ENCODE assay signal across 17 cellular contexts in the genomic region with DNA sequence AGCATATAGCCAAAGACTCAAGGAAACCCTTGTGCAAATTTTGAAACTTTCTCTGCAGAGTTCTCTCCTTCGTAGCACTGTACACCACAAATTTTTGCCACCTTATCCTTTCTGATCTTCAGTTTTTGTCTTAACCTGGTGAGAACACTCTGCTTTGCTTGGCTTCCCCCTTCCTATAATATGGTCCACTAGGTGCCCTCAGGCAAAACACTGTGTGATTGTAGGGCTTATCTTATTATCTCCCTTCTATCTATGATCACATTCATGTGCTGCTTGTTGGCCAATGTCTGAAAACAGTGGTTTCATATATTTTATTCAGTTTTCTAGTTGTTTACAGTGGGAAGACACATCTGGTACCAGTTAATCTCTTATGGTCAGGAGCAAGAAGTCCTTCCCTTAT.
DNase-seq lines count a peak whose midpoint lies in the region; ATAC-seq, FAIRE-seq and TF ChIP-seq lines count a peak whose summit lies in the region.
"Had no signal": no experiment of that assay in that cellular context is flagged by ENCODE, and none has a peak within 500 bp of the region (broad histone marks: within the 10 kb centered on the region; RNA-seq: fewer than 3 reads in every experiment).

No MANE protein-coding gene starts in this region.

- DNase-seq in EL (peak; percentile 11), NCI-H146 (lab: John Stamatoyannopoulos, UW) (peak; percentile 74), SJCRH30 (peak; percentile 4 to 32), mesothelial cell of epicardium (ENCODE audit: low spot score in 2 of 2, unreplicated experiment in 2 of 2) (no peak)
- no peak for DNase-seq in stimulated activated effector memory CD8-positive, alpha-beta T cell treated with anti-CD3 and anti-CD28 coated beads, Interleukin-12 subunit alpha, Interleukin-12 subunit beta, amount 100 ng/mL, for 72 hours (ENCODE audit: low spot score in 2 of 2)
- DNase-seq: AML-193; CD4-positive, alpha-beta T cell; DMS153; DMS79; GF-D8; H9 had no signal

- no peak overlapping the region for H3K4me3 Mint-ChIP-seq in stimulated activated effector memory CD8-positive, alpha-beta T cell treated with anti-CD3 and anti-CD28 coated beads, Interleukin-12 subunit alpha, Interleukin-12 subunit beta, amount 100 ng/mL, for 72 hours
- H3K4me3 Mint-ChIP-seq in mesothelial cell of epicardium: no peak overlapping the region
- H3K4me3 Mint-ChIP-seq: CD4-positive, alpha-beta T cell; H9 had no signal

- no peaks in the 10 kb centered on the region for H3K36me3 Mint-ChIP-seq in stimulated activated effector memory CD8-positive, alpha-beta T cell treated with anti-CD3 and anti-CD28 coated beads, Interleukin-12 subunit alpha, Interleukin-12 subunit beta, amount 100 ng/mL, for 72 hours
- peaks cover 2% of the 10 kb centered on the region for H3K36me3 Mint-ChIP-seq in mesothelial cell of epicardium

- no peak overlapping the region for H3K27ac Mint-ChIP-seq in stimulated activated effector memory CD8-positive, alpha-beta T cell treated with anti-CD3 and anti-CD28 coated beads, Interleukin-12 subunit alpha, Interleukin-12 subunit beta, amount 100 ng/mL, for 72 hours
- H3K27ac Mint-ChIP-seq in mesothelial cell of epicardium: no peak overlapping the region
- H3K27ac Mint-ChIP-seq: CD4-positive, alpha-beta T cell; H9 had no signal

- no peaks in the 10 kb centered on the region for H3K27me3 ChIP-seq in SJCRH30

- H3K4me1 ChIP-seq in SJCRH30: no peaks in the 10 kb centered on the region
- H3K4me1 ChIP-seq: A549 had no signal

- H3K36me3 ChIP-seq in SJCRH30: no peaks in the 10 kb centered on the region

- H3K9me3 ChIP-seq in SJCRH30 (replicated peaks): no peaks in the 10 kb centered on the region

- TF ChIP-seq CTCF in mesothelial cell of epicardium (IDR thresholded peaks at IDR 0.05; ENCODE audit: unreplicated experiment): no peak

- H3K27ac ChIP-seq in SJCRH30: no peak overlapping the region
- H3K27ac ChIP-seq: 22Rv1, A549, C4-2B had no signal

- peaks cover 7% of the 10 kb centered on the region for H3K27me3 Mint-ChIP-seq in mesothelial cell of epicardium (ENCODE audit: low read depth)

- H3K4me1 Mint-ChIP-seq in stimulated activated effector memory CD8-positive, alpha-beta T cell treated with anti-CD3 and anti-CD28 coated beads, Interleukin-12 subunit alpha, Interleukin-12 subunit beta, amount 100 ng/mL, for 72 hours: no peaks in the 10 kb centered on the region
- no peaks in the 10 kb centered on the region for H3K4me1 Mint-ChIP-seq in mesothelial cell of epicardium

- ATAC-seq in HG03432 (IDR thresholded peaks at IDR 0.05; ENCODE audit: unreplicated experiment): no peak
- no peak for ATAC-seq in stimulated activated effector memory CD8-positive, alpha-beta T cell treated with anti-CD3 and anti-CD28 coated beads, Interleukin-12 subunit alpha, Interleukin-12 subunit beta, amount 100 ng/mL, for 72 hours
- ATAC-seq: A549 had no signal

- FAIRE-seq in endometrium (lab: Jason Lieb, UNC): peak; percentile 86
- FAIRE-seq: A549, H1 had no signal

- H3K9me3 Mint-ChIP-seq in stimulated activated effector memory CD8-positive, alpha-beta T cell treated with anti-CD3 and anti-CD28 coated beads, Interleukin-12 subunit alpha, Interleukin-12 subunit beta, amount 100 ng/mL, for 72 hours: peaks cover 14% of the 10 kb centered on the region
- peaks cover 20% of the 10 kb centered on the region for H3K9me3 Mint-ChIP-seq in mesothelial cell of epicardium

- no peak overlapping the region for H3K4me3 ChIP-seq in SJCRH30
- H3K4me3 ChIP-seq: A549 had no signal

Comparison
In these comparisons a context has a peak if more than half of its experiments do, and no peak if none do; other contexts are left out.
1. DNase-seq: peak in EL (single experiment), NCI-H146 (single experiment) and SJCRH30 (2 of 2); none in stimulated activated effector memory CD8-positive, alpha-beta T cell treated with anti-CD3 and anti-CD28 coated beads, Interleukin-12 subunit alpha, Interleukin-12 subunit beta, amount 100 ng/mL, for 72 hours (0 of 2) and mesothelial cell of epicardium (0 of 2).